In the genomic region with DNA sequence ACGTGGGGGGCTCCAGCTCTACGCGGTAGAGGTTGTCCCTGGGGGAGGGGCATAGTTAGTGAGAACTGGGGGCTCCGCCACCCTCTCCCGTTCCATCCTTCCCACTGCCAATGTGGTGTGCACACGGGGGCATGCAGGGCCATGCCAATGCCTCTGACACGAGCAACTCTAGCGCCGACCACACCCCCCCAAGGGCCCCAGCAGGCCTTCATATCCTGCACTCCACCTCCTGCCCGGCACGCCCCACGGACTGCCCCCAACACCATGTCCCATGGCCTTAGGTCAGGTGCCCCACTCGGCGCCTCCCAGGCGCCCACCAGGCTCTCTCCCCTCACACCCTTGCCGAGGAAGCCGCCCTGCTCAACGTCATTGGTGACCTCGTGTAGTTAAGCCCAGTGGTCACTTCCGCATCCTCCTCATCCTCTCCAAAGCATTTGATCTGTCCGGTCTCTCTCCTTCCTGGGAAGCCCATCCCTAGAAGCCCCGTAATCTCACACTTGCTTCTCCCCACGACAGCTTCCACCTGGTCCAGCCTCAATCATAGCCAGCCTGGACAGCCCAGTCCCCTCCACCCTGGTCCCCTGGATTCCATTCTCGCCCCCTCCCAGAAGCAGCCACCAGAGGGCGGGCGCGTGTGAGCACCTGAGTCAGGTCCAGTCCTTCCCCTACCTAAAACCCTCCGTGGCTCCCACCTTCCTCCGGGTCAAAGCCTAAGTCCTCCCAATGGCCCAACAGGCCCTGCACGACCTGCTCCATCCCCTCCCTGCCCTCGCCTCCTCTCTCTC, we compare ENCODE assay signal across 1 cellular context.
TF ChIP-seq lines count a peak whose summit lies in the region.

No MANE protein-coding gene starts in this region.

TF ChIP-seq in endothelial cell of umbilical vein, 7 proteins besides CTCF, POLR2A, EP300 and RAD21 (continued from another document):
- TF ChIP-seq EZH2 (IDR thresholded peaks at IDR 0.05; ENCODE audit: borderline replicate concordance, low read depth, low read length, severe bottlenecking) (no peak), JUN (IDR thresholded peaks at IDR 0.05; ENCODE audit: borderline replicate concordance, insufficient read depth, insufficient read length, low read depth) (no peak), MYC (IDR thresholded peaks at IDR 0.05; ENCODE audit: low read depth, low read length) (no peak), GATA2 (IDR thresholded peaks at IDR 0.05; ENCODE audit: insufficient read depth, insufficient read length, low read depth, low read length) (no peak)
- TF ChIP-seq, protein P1, sequence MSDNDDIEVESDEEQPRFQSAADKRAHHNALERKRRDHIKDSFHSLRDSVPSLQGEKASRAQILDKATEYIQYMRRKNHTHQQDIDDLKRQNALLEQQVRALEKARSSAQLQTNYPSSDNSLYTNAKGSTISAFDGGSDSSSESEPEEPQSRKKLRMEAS (IDR thresholded peaks at IDR 0.05; ENCODE audit: insufficient read depth, insufficient read length): no peak
TF ChIP-seq in endothelial cell of umbilical vein: peak in this region for 0.
